In genomic region chr5:59790399-59791130, GRCh38 we compare ENCODE assay signal across 8 cellular contexts.
DNase-seq lines count a peak whose midpoint lies in the region; ATAC-seq and TF ChIP-seq lines count a peak whose summit lies in the region.

No MANE protein-coding gene starts in this region.

- H3K4me3 ChIP-seq in PC-3 (ENCODE audit: low read length) (peak overlapping the region; percentile 36; the same call in 1 of the 2 replicates), hepatocyte (no peak overlapping the region)

- ATAC-seq in CD4-positive, alpha-beta T cell (ENCODE audit: poor library complexity): peak; percentile 43
- peak; percentile 81 for ATAC-seq in GM21515 (IDR thresholded peaks at IDR 0.05; ENCODE audit: unreplicated experiment)
- peak; percentile 40 for ATAC-seq in PC-3
- no peak for ATAC-seq in GM21737 (IDR thresholded peaks at IDR 0.05; ENCODE audit: unreplicated experiment)

- H3K36me3 Mint-ChIP-seq in CD4-positive, alpha-beta T cell (ENCODE audit: low read depth): no peaks in the 10 kb centered on the region

- no peaks in the 10 kb centered on the region for H3K9me2 ChIP-seq in PC-3 (replicated peaks; ENCODE audit: low read length)
- no peaks in the 10 kb centered on the region for H3K9me2 ChIP-seq in hepatocyte (replicated peaks; ENCODE audit: insufficient read depth)

- peak overlapping the region; percentile 1 for H3K27ac Mint-ChIP-seq in CD4-positive, alpha-beta T cell

- H3K4me2 ChIP-seq in PC-3 (ENCODE audit: low read length): peak overlapping the region; percentile 79
- H3K4me2 ChIP-seq in hepatocyte: peak overlapping the region; percentile 9

- POLR2A ChIA-PET in CD4-positive, alpha-beta T cell (lab: Charles Lee): no interaction called here
- POLR2A ChIA-PET in PC-3 (lab: Charles Lee; ENCODE audit: unreplicated experiment): interaction anchor here (0.7 to 1.3 kb wide), 3 partner anchors 22 to 26 kb away, joined by 4 to 27 read pairs (median 4); no protein-coding TSS in a partner anchor

- H3K36me3 ChIP-seq in PC-3 (ENCODE audit: low read depth, low read length): no peaks in the 10 kb centered on the region
- H3K36me3 ChIP-seq in hepatocyte (replicated peaks; ENCODE audit: insufficient read depth, low read depth): no peaks in the 10 kb centered on the region

- H3K4me1 Mint-ChIP-seq in CD4-positive, alpha-beta T cell (ENCODE audit: low read depth): peaks cover 5% of the 10 kb centered on the region

- intact Hi-C loops in CD4-positive, alpha-beta T cell (cut with DNase I, micrococcal nuclease): loop anchor here in 1 of 2 experiments (10.0 kb wide), 1 partner anchor 286 kb away; no protein-coding TSS in a partner anchor
- intact Hi-C loops in PC-3 (cut with micrococcal nuclease): loop anchor here (5.0 kb wide), 1 partner anchor 753 kb away; no protein-coding TSS in a partner anchor

- TF ChIP-seq CTCF in CD4-positive, alpha-beta T cell (IDR thresholded peaks at IDR 0.05): no peak
- no peak for TF ChIP-seq CTCF in PC-3 (conservative IDR thresholded peaks at IDR 0.05; ENCODE audit: low read depth, low read length)
- TF ChIP-seq CTCF in hepatocyte (IDR thresholded peaks at IDR 0.05; ENCODE audit: poor library complexity): no peak
- TF ChIP-seq CTCF in GM13977 (IDR thresholded peaks at IDR 0.05; ENCODE audit: extremely low read depth, insufficient read depth, missing control alignments): no peak

- no peaks in the 10 kb centered on the region for H3K27me3 ChIP-seq in CD4-positive, alpha-beta T cell (ENCODE audit: control insufficient read depth, insufficient read depth, low read length)
- H3K27me3 ChIP-seq in PC-3 (ENCODE audit: low read length) (no peaks in the 10 kb centered on the region), hepatocyte (no peaks in the 10 kb centered on the region)

- H3K9me3 Mint-ChIP-seq in CD4-positive, alpha-beta T cell: no peaks in the 10 kb centered on the region

- peaks cover 7% of the 10 kb centered on the region for H3K27me3 Mint-ChIP-seq in CD4-positive, alpha-beta T cell

- 75% methylated on average over 12 of the region's 12 CpGs for WGBS in hepatocyte (ENCODE audit: low lambda C conversion rate, missing lambda C conversion rate)

- BruUV-seq in PC-3 (replicated peaks; lab: Mats Ljungman, UMichigan): TSS peak; percentile 98

- no peak overlapping the region for H3K27ac ChIP-seq in CD4-positive, alpha-beta T cell (ENCODE audit: low read depth, low read length)
- peak overlapping the region; percentile 97 for H3K27ac ChIP-seq in PC-3 (ENCODE audit: low read length)
- peak overlapping the region; percentile 11 for H3K27ac ChIP-seq in hepatocyte

- DNase-seq in CD4-positive, alpha-beta T cell: no peak
- DNase-seq in PC-3 (peak; percentile 47), hepatocyte (ENCODE audit: low spot score) (no peak), erythroblast (lab: John Stamatoyannopoulos, UW) (no peak), NCI-H1105 (lab: John Stamatoyannopoulos, UW) (no peak), GM13977 (ENCODE audit: low spot score) (no peak)

- CTCF ChIA-PET in CD4-positive, alpha-beta T cell (lab: Charles Lee): interaction anchor here (0.9 to 4.0 kb wide), 3 partner anchors 10 to 20 kb away, joined by 3 to 20 read pairs (median 3); no protein-coding TSS in a partner anchor
- CTCF ChIA-PET in PC-3 (lab: Charles Lee): interaction anchor here (0.9 kb wide), 1 partner anchor 210 kb away, joined by 3 read pairs; no protein-coding TSS in a partner anchor

- no peaks in the 10 kb centered on the region for H3F3A ChIP-seq in PC-3 (ENCODE audit: low read length, unreplicated experiment)

- H2AFZ ChIP-seq in PC-3 (ENCODE audit: low read length): peak overlapping the region; percentile 49
- no peak overlapping the region for H2AFZ ChIP-seq in hepatocyte

- TF ChIP-seq POLR2A in erythroblast (IDR thresholded peaks at IDR 0.05; ENCODE audit: low read length): no peak

- H4K20me1 ChIP-seq in PC-3 (ENCODE audit: low read length) (no peaks in the 10 kb centered on the region), hepatocyte (ENCODE audit: insufficient read depth, poor library complexity, severe bottlenecking) (no peaks in the 10 kb centered on the region)

- no peaks in the 10 kb centered on the region for H3K79me2 ChIP-seq in PC-3 (ENCODE audit: low read length)
- no peaks in the 10 kb centered on the region for H3K79me2 ChIP-seq in hepatocyte

- H3K9me3 ChIP-seq in CD4-positive, alpha-beta T cell (ENCODE audit: control insufficient read depth, low read length): no peaks in the 10 kb centered on the region
- H3K9me3 ChIP-seq in PC-3 (ENCODE audit: low read length) (no peaks in the 10 kb centered on the region), hepatocyte (ENCODE audit: low read depth) (no peaks in the 10 kb centered on the region)

- in situ Hi-C loops in GM13977 (cut with MboI; ENCODE audit: low pct_unique_long_range_greater_than_20kb, low sequenced_read_pairs, unreplicated experiment): loop anchor here (25.0 kb wide), 1 partner anchor 403 kb away; no protein-coding TSS in a partner anchor

- peak overlapping the region; percentile 59 for H3K4me3 Mint-ChIP-seq in CD4-positive, alpha-beta T cell

- H3K9ac ChIP-seq in PC-3 (ENCODE audit: low read length): peak overlapping the region; percentile 83

- H3K4me1 ChIP-seq in PC-3 (ENCODE audit: insufficient read depth, low read length) (peaks cover 58% of the 10 kb centered on the region), hepatocyte (ENCODE audit: insufficient read depth) (peaks cover 6% of the 10 kb centered on the region)
